In genomic region chr2:52658598-52658997, GRCh38 we compare ENCODE assay signal across 19 cellular contexts.
DNase-seq lines count a peak whose midpoint lies in the region; TF ChIP-seq lines count a peak whose summit lies in the region.
"Had no signal": no experiment of that assay in that cellular context is flagged by ENCODE, and none has a peak within 500 bp of the region (broad histone marks: within the 10 kb centered on the region; RNA-seq: fewer than 3 reads in every experiment).

No MANE protein-coding gene starts in this region.

- no peak for TF ChIP-seq CTCF in type B pancreatic cell (conservative IDR thresholded peaks at IDR 0.05)

- H3K27me3 Mint-ChIP-seq in type B pancreatic cell = no peaks in the 10 kb centered on the region
- no peaks in the 10 kb centered on the region for H3K27me3 Mint-ChIP-seq in activated T-helper 1 cell treated with anti-CD3 and anti-CD28 coated beads, Interleukin-12 subunit alpha, Interleukin-12 subunit beta, Interleukin-2, Interleukin-4 antibody, amounts not matched to agents 30 ng/mL and 10 ng/mL and 1 ng/mL, durations not matched to agents 14 hours and 24 hours and 36 hours (ENCODE audit: insufficient read depth)
- H3K27me3 Mint-ChIP-seq: B cell had no signal

- H3K36me3 Mint-ChIP-seq in type B pancreatic cell = no peaks in the 10 kb centered on the region
- H3K36me3 Mint-ChIP-seq in activated T-helper 1 cell treated with anti-CD3 and anti-CD28 coated beads, Interleukin-12 subunit alpha, Interleukin-12 subunit beta, Interleukin-2, Interleukin-4 antibody, amounts not matched to agents 30 ng/mL and 10 ng/mL and 1 ng/mL, durations not matched to agents 14 hours and 24 hours and 36 hours (ENCODE audit: low read depth) = no peaks in the 10 kb centered on the region

- DNase-seq in HT1080 (ENCODE audit: low read depth) (peak; percentile 87), astrocyte of the hippocampus (ENCODE audit: low read depth, low spot score) (peak; percentile 60), foreskin melanocyte (peak; percentile 24), smooth muscle cell of the brain vasculature (ENCODE audit: low read depth, low spot score) (peak; percentile 49), type B pancreatic cell (ENCODE audit: extremely low spot score, unreplicated experiment) (no peak), cerebellum (ENCODE audit: low spot score) (no peak)
- no peak for DNase-seq in activated T-helper 1 cell treated with anti-CD3 and anti-CD28 coated beads, Interleukin-12 subunit alpha, Interleukin-12 subunit beta, Interleukin-2, Interleukin-4 antibody, amounts not matched to agents 30 ng/mL and 10 ng/mL and 1 ng/mL, durations not matched to agents 14 hours and 24 hours and 36 hours (ENCODE audit: low spot score)
- DNase-seq: activated CD4-positive, alpha-beta T cell treated with anti-CD3 and anti-CD28 coated beads, Interleukin-2, amount 50 U/mL, for 1 hour; anterior cingulate cortex; Caco-2; colonic mucosa; EL; NCI-H1105; NCI-H2107; NCI-H524 treated with DMSO at 0.1 percent for 48 hours; Right ventricle myocardium superior; stimulated activated naive CD4-positive, alpha-beta T cell; tibial artery had no signal

- intact Hi-C loops in activated T-helper 1 cell treated with anti-CD3 and anti-CD28 coated beads, Interleukin-12 subunit alpha, Interleukin-12 subunit beta, Interleukin-2, Interleukin-4 antibody, amounts not matched to agents 30 ng/mL and 10 ng/mL and 1 ng/mL, durations not matched to agents 14 hours and 24 hours and 36 hours (cut with micrococcal nuclease) = no loop called here

- H3K9me3 Mint-ChIP-seq in type B pancreatic cell = no peaks in the 10 kb centered on the region
- H3K9me3 Mint-ChIP-seq in activated T-helper 1 cell treated with anti-CD3 and anti-CD28 coated beads, Interleukin-12 subunit alpha, Interleukin-12 subunit beta, Interleukin-2, Interleukin-4 antibody, amounts not matched to agents 30 ng/mL and 10 ng/mL and 1 ng/mL, durations not matched to agents 14 hours and 24 hours and 36 hours = peaks cover 9% of the 10 kb centered on the region

- no peak overlapping the region for H3K4me3 Mint-ChIP-seq in type B pancreatic cell
- no peak overlapping the region for H3K4me3 Mint-ChIP-seq in activated T-helper 1 cell treated with anti-CD3 and anti-CD28 coated beads, Interleukin-12 subunit alpha, Interleukin-12 subunit beta, Interleukin-2, Interleukin-4 antibody, amounts not matched to agents 30 ng/mL and 10 ng/mL and 1 ng/mL, durations not matched to agents 14 hours and 24 hours and 36 hours
- H3K4me3 Mint-ChIP-seq: B cell had no signal

- no peaks in the 10 kb centered on the region for H3K4me1 Mint-ChIP-seq in type B pancreatic cell (ENCODE audit: unreplicated experiment)
- H3K4me1 Mint-ChIP-seq in activated T-helper 1 cell treated with anti-CD3 and anti-CD28 coated beads, Interleukin-12 subunit alpha, Interleukin-12 subunit beta, Interleukin-2, Interleukin-4 antibody, amounts not matched to agents 30 ng/mL and 10 ng/mL and 1 ng/mL, durations not matched to agents 14 hours and 24 hours and 36 hours (ENCODE audit: low read depth) = no peaks in the 10 kb centered on the region
- H3K4me1 Mint-ChIP-seq: B cell had no signal

- no peak overlapping the region for H3K27ac Mint-ChIP-seq in type B pancreatic cell
- no peak overlapping the region for H3K27ac Mint-ChIP-seq in activated T-helper 1 cell treated with anti-CD3 and anti-CD28 coated beads, Interleukin-12 subunit alpha, Interleukin-12 subunit beta, Interleukin-2, Interleukin-4 antibody, amounts not matched to agents 30 ng/mL and 10 ng/mL and 1 ng/mL, durations not matched to agents 14 hours and 24 hours and 36 hours
- H3K27ac Mint-ChIP-seq: B cell had no signal

Comparison
In these comparisons a context has a peak if more than half of its experiments do, and no peak if none do; other contexts are left out.
1. DNase-seq: peak in HT1080 (single experiment), astrocyte of the hippocampus (single experiment), foreskin melanocyte (single experiment) and smooth muscle cell of the brain vasculature (single experiment); none in type B pancreatic cell (single experiment), cerebellum (single experiment) and activated T-helper 1 cell treated with anti-CD3 and anti-CD28 coated beads, Interleukin-12 subunit alpha, Interleukin-12 subunit beta, Interleukin-2, Interleukin-4 antibody, amounts not matched to agents 30 ng/mL and 10 ng/mL and 1 ng/mL, durations not matched to agents 14 hours and 24 hours and 36 hours (single experiment).